Comparison of ENCODE assay signal across 8 cellular contexts in the genomic region with DNA sequence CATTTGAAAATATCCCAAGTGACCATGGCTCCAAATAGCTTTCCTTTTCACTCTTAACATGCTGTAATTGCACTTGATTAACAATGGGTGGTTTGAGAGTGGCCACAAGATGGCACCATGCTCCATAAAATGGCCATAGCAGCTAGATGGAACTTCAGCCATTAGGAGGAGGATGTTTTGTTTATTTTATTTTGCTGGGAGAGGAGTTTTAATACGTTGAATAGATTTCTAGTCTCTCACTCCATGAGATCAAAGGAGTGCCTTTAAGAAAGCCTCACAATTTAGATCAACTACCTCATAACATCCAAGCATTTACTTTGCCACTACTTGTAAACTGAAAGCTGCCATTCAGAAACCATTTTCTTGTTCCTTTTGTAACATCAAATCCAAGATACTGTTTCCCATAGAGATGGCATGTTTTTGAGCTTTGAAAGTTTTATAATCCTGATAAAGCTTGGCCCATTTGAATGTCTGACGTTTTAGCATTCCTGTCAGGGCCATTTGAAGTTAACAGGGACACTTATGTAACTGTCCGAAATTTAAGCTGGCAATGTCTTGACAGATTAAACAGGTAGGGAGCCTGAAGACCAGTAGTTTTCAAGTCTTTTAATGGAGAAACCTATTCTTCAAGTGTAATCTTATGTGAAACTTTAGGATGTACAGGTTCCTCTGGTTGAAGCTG. TPM values are rescaled to one million over a fixed set of nuclear protein-coding genes. Genes with fewer than 3 reads are reported as not detected.
DNase-seq lines count a peak whose midpoint lies in the region; ATAC-seq and TF ChIP-seq lines count a peak whose summit lies in the region.

No MANE protein-coding gene starts in this region.

- in situ Hi-C loops in ACHN (cut with HindIII; ENCODE audit: low pct_ligation_motif_present, low pct_unique_long_range_greater_than_20kb, low sequenced_read_pairs) = no loop called here

- TF ChIP-seq CTCF in GM20000 (IDR thresholded peaks at IDR 0.05; ENCODE audit: extremely low read depth, missing control alignments) = peak; percentile 73

- DNase-seq in ACHN = peak; percentile 73
- peak; percentile 69 for DNase-seq in GM20000 (ENCODE audit: low spot score)
- peak; percentile 75 to 88 for DNase-seq in NCI-H446 (lab: John Stamatoyannopoulos, UW)
- DNase-seq in activated CD4-positive, alpha-beta T cell treated with anti-CD3 and anti-CD28 coated beads for 1 hour = peak; percentile 50
- peak; percentile 86 to 89 for DNase-seq in dermis microvascular lymphatic vessel endothelial cell (ENCODE audit: low read depth in 2 of 2)
- DNase-seq in lung microvascular endothelial cell (ENCODE audit: low read depth in 2 of 2) = peak; percentile 89 to 92
- DNase-seq in stimulated activated CD8-positive, alpha-beta memory T cell treated with anti-CD3 and anti-CD28 coated beads, Interleukin-4, amount 100 ng/mL, for 48 hours = peak; percentile 70

- ATAC-seq in HG03432 (IDR thresholded peaks at IDR 0.05; ENCODE audit: unreplicated experiment) = no peak

RNA-seq across cellular contexts. Expression of a gene that starts 4.7 kb away (rescaled TPM):
- 20.0 and 30.8 TPM in 2 replicates for total RNA-seq in dermis microvascular lymphatic vessel endothelial cell
- total RNA-seq in lung microvascular endothelial cell = 8.3 and 19.2 TPM in 2 replicates

RNA-seq across cellular contexts. Expression of a gene that starts 5.0 kb away (rescaled TPM):
- total RNA-seq in dermis microvascular lymphatic vessel endothelial cell (93.4 and 124 TPM in 2 replicates), lung microvascular endothelial cell (116 and 161 TPM in 2 replicates)

RNA-seq across cellular contexts. Expression of a gene that starts 19.4 kb away (rescaled TPM):
- total RNA-seq in dermis microvascular lymphatic vessel endothelial cell (22.3 and 39.3 TPM in 2 replicates), lung microvascular endothelial cell (24.2 and 30.9 TPM in 2 replicates)

RNA-seq across cellular contexts. Expression of a gene that starts 30.7 kb away (rescaled TPM):
- total RNA-seq in dermis microvascular lymphatic vessel endothelial cell (57.7 and 114 TPM in 2 replicates), lung microvascular endothelial cell (41.3 and 80.0 TPM in 2 replicates)

RNA-seq across cellular contexts. Expression of a gene that starts 45.0 kb away (rescaled TPM):
- total RNA-seq in dermis microvascular lymphatic vessel endothelial cell (0.25 and 0.26 TPM in 2 replicates), lung microvascular endothelial cell (0.20 and 0.22 TPM in 2 replicates)
